Comparison of ENCODE assay signal across 9 cellular contexts in the genomic region with DNA sequence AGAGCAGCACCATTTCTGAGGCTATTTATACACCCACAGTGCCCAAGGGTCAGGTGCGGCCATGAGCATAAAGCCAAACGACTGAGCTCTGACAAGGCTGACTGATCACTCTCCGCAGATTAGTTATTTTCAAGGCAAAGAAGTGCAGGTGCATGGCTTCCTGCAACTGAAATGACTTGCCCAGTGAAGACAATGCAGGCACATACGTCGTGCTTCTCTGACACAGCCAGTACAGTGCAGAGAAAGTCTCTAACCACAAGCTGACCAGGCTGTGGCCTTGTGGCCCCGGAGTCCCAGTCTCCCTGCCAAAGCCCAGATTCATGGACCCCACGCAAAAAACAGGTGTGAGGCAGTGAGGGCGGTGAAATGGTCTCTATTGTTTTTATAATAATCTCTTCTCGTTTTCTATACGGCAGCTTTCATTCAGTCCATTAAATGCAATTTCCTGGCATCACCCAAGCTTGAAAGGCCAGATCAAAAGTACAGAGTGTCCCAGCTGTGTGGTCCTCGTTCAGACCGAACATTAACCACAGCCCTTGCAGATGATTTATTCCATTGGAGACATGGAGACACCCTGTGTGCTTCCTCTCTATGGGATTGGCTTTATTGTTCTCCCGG.
DNase-seq lines count a peak whose midpoint lies in the region; ATAC-seq and TF ChIP-seq lines count a peak whose summit lies in the region.
"Had no signal": no experiment of that assay in that cellular context is flagged by ENCODE, and none has a peak within 500 bp of the region (broad histone marks: within the 10 kb centered on the region; RNA-seq: fewer than 3 reads in every experiment).

No MANE protein-coding gene starts in this region.

- H3K27me3 ChIP-seq in left ventricle myocardium inferior (ENCODE audit: low read depth) = no peaks in the 10 kb centered on the region

- no peak overlapping the region for H3K4me3 ChIP-seq in left ventricle myocardium inferior

- H3K9me3 ChIP-seq in left ventricle myocardium inferior (replicated peaks) = no peaks in the 10 kb centered on the region

- H3K36me3 ChIP-seq in left ventricle myocardium inferior = no peaks in the 10 kb centered on the region

- H3K27ac Mint-ChIP-seq in stimulated activated naive B cell treated with anti-CD40 and anti-IgM and Interleukin-4, amounts not matched to agents 10 μg/mL and 1 μg/mL and 100 μg/mL, for 72 hours = peak overlapping the region; percentile 93
- H3K27ac Mint-ChIP-seq: activated naive CD8-positive, alpha-beta T cell treated with anti-CD3 and anti-CD28 coated beads, Interleukin-2, amount 10 ng/mL, durations not matched to agents 7 days and 5 days had no signal

- peak; percentile 96 for ATAC-seq in HG03025 (IDR thresholded peaks at IDR 0.05; ENCODE audit: low FRiP score, unreplicated experiment)
- peak; percentile 82 to 89 for ATAC-seq in stimulated activated naive B cell treated with anti-CD40 and anti-IgM and Interleukin-4, amounts not matched to agents 10 μg/mL and 1 μg/mL and 100 μg/mL, for 72 hours (replicated peaks)

- intact Hi-C loops in left ventricle myocardium inferior (cut with micrococcal nuclease) = no loop called here
- intact Hi-C loops in cardiac septum (cut with DNase I) = no loop called here

- peaks cover 36 to 64% of the 10 kb centered on the region in 2 donors for H3K27me3 Mint-ChIP-seq in stimulated activated naive B cell treated with anti-CD40 and anti-IgM and Interleukin-4, amounts not matched to agents 10 μg/mL and 1 μg/mL and 100 μg/mL, for 72 hours

- peak overlapping the region; percentile 77 for H3K27ac ChIP-seq in left ventricle myocardium inferior (replicated peaks)

- no peak for DNase-seq in left ventricle myocardium inferior
- DNase-seq in cardiac septum (ENCODE audit: low spot score) = no peak
- peak; percentile 72 for DNase-seq in NCI-H748 treated with DMSO at 0.1 percent for 48 hours (lab: John Stamatoyannopoulos, UW)
- DNase-seq in stimulated activated naive B cell treated with anti-CD40 and anti-IgM and Interleukin-4, amounts not matched to agents 10 μg/mL and 1 μg/mL and 100 μg/mL, for 72 hours = peak; percentile 64
- DNase-seq in SIG-M5 treated with dmso at 0.1 percent for 504 hours (lab: John Stamatoyannopoulos, UW; ENCODE audit: unreplicated experiment) = no peak
- DNase-seq in NOMO-1 treated with dmso at 0.1 percent for 144 hours (lab: John Stamatoyannopoulos, UW; ENCODE audit: unreplicated experiment) = no peak
- DNase-seq in NCI-H128 (lab: John Stamatoyannopoulos, UW; ENCODE audit: unreplicated experiment) = no peak
- DNase-seq: activated naive CD8-positive, alpha-beta T cell treated with anti-CD3 and anti-CD28 coated beads, Interleukin-2, amount 10 ng/mL, durations not matched to agents 7 days and 5 days had no signal

- H3K4me1 ChIP-seq in left ventricle myocardium inferior = peaks cover 39% of the 10 kb centered on the region

- TF ChIP-seq CTCF in left ventricle myocardium inferior (IDR thresholded peaks at IDR 0.05; ENCODE audit: borderline replicate concordance) = no peak

- peak overlapping the region; percentile 33 to 39 for H3K4me3 Mint-ChIP-seq in stimulated activated naive B cell treated with anti-CD40 and anti-IgM and Interleukin-4, amounts not matched to agents 10 μg/mL and 1 μg/mL and 100 μg/mL, for 72 hours
- H3K4me3 Mint-ChIP-seq: activated naive CD8-positive, alpha-beta T cell treated with anti-CD3 and anti-CD28 coated beads, Interleukin-2, amount 10 ng/mL, durations not matched to agents 7 days and 5 days had no signal

- H3K9me3 Mint-ChIP-seq in stimulated activated naive B cell treated with anti-CD40 and anti-IgM and Interleukin-4, amounts not matched to agents 10 μg/mL and 1 μg/mL and 100 μg/mL, for 72 hours = peaks cover 0 to 3% of the 10 kb centered on the region in 2 donors

- peaks cover 0 to 3% of the 10 kb centered on the region in 2 donors for H3K36me3 Mint-ChIP-seq in stimulated activated naive B cell treated with anti-CD40 and anti-IgM and Interleukin-4, amounts not matched to agents 10 μg/mL and 1 μg/mL and 100 μg/mL, for 72 hours

- H3K4me1 Mint-ChIP-seq in stimulated activated naive B cell treated with anti-CD40 and anti-IgM and Interleukin-4, amounts not matched to agents 10 μg/mL and 1 μg/mL and 100 μg/mL, for 72 hours = peaks cover 22 to 28% of the 10 kb centered on the region in 2 donors

Comparison
In these comparisons a context has a peak if more than half of its experiments do, and no peak if none do; other contexts are left out.
1. DNase-seq: peak in NCI-H748 treated with DMSO at 0.1 percent for 48 hours (single experiment) and stimulated activated naive B cell treated with anti-CD40 and anti-IgM and Interleukin-4, amounts not matched to agents 10 μg/mL and 1 μg/mL and 100 μg/mL, for 72 hours (single experiment); none in left ventricle myocardium inferior (single experiment), cardiac septum (single experiment), SIG-M5 treated with dmso at 0.1 percent for 504 hours (single experiment), NOMO-1 treated with dmso at 0.1 percent for 144 hours (single experiment) and NCI-H128 (single experiment).